ENCODE assay signal across 1 cellular context in genomic region chr10:49309691-49310371, GRCh38.
TF ChIP-seq lines count a peak whose summit lies in the region.

No MANE protein-coding gene starts in this region.

TF ChIP-seq in HepG2, 621 proteins besides CTCF, POLR2A, EP300 and RAD21 (continued from another document):
- TF ChIP-seq, protein P1, sequence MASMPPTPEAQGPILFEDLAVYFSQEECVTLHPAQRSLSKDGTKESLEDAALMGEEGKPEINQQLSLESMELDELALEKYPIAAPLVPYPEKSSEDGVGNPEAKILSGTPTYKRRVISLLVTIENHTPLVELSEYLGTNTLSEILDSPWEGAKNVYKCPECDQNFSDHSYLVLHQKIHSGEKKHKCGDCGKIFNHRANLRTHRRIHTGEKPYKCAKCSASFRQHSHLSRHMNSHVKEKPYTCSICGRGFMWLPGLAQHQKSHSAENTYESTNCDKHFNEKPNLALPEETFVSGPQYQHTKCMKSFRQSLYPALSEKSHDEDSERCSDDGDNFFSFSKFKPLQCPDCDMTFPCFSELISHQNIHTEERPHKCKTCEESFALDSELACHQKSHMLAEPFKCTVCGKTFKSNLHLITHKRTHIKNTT (CRISPR knock-in tag; IDR thresholded peaks at IDR 0.05) = no peak
- no peak for TF ChIP-seq PCBP1 (IDR thresholded peaks at IDR 0.05; ENCODE audit: borderline replicate concordance, low read depth, low read length)
